In genomic region chr5:117982691-117983090, GRCh38 we compare ENCODE assay signal across 18 cellular contexts.
"Had no signal": no experiment of that assay in that cellular context is flagged by ENCODE, and none has a peak within 500 bp of the region (broad histone marks: within the 10 kb centered on the region; RNA-seq: fewer than 3 reads in every experiment).

No MANE protein-coding gene starts in this region.

- H3K4me3 ChIP-seq: body of pancreas, ovary, suprapubic skin, upper lobe of left lung had no signal

- H3K4me1 Mint-ChIP-seq: activated T-helper 17 cell treated with anti-CD3 and anti-CD28 coated beads, Interleukin-2, amount 50 U/mL, for 72 hours; central memory CD8-positive, alpha-beta T cell; nephron progenitor cell had no signal

- H3K9me3 Mint-ChIP-seq: activated T-helper 17 cell treated with anti-CD3 and anti-CD28 coated beads, Interleukin-2, amount 50 U/mL, for 72 hours had no signal

- H3K4me1 ChIP-seq: body of pancreas, suprapubic skin, upper lobe of left lung had no signal

- DNase-seq: activated CD4-positive, alpha-beta T cell treated with anti-CD3 and anti-CD28 coated beads for 4 hours; activated CD8-positive, alpha-beta memory T cell treated with anti-CD3 and anti-CD28 coated beads for 24 hours; activated naive CD4-positive, alpha-beta T cell treated with anti-CD3 and anti-CD28 coated beads for 36 hours; activated T-cell treated with anti-CD3 and anti-CD28 coated beads for 4 hours; body of pancreas; dermis blood vessel endothelial cell; erythroblast; hypothalamus; left colon; nephron progenitor cell; ovary; stimulated activated CD4-positive, alpha-beta T cell treated with anti-CD3 and anti-CD28 coated beads, Interleukin-2, amount 100 ng/mL, for 48 hours; stimulated activated naive CD8-positive, alpha-beta T cell treated with anti-CD3 and anti-CD28 coated beads, Interleukin-15, Interleukin-2, amounts not matched to agents 100 U/mL and 50 U/mL, for 24 hours; T-helper 9 cell; upper lobe of left lung had no signal

- H3K9me3 ChIP-seq: body of pancreas, ovary, suprapubic skin, upper lobe of left lung had no signal

- H3K36me3 ChIP-seq: ovary, suprapubic skin, upper lobe of left lung had no signal

- H3K27ac Mint-ChIP-seq: activated naive CD4-positive, alpha-beta T cell treated with anti-CD3 and anti-CD28 coated beads for 36 hours; activated T-helper 17 cell treated with anti-CD3 and anti-CD28 coated beads, Interleukin-2, amount 50 U/mL, for 72 hours; nephron progenitor cell had no signal

- H3K27me3 ChIP-seq: body of pancreas, ovary, suprapubic skin, upper lobe of left lung had no signal

- H3K4me3 Mint-ChIP-seq: activated naive CD4-positive, alpha-beta T cell treated with anti-CD3 and anti-CD28 coated beads for 36 hours; activated T-helper 17 cell treated with anti-CD3 and anti-CD28 coated beads, Interleukin-2, amount 50 U/mL, for 72 hours; central memory CD8-positive, alpha-beta T cell; nephron progenitor cell had no signal

- ATAC-seq: activated T-helper 17 cell treated with anti-CD3 and anti-CD28 coated beads, Interleukin-2, amount 50 U/mL, for 72 hours; body of pancreas; left colon; stimulated activated naive CD8-positive, alpha-beta T cell treated with anti-CD3 and anti-CD28 coated beads, Interleukin-15, Interleukin-2, amounts not matched to agents 100 U/mL and 50 U/mL, for 24 hours had no signal

- H3K27ac ChIP-seq: body of pancreas, ovary, suprapubic skin, upper lobe of left lung had no signal

- H3K27me3 Mint-ChIP-seq: activated T-helper 17 cell treated with anti-CD3 and anti-CD28 coated beads, Interleukin-2, amount 50 U/mL, for 72 hours; central memory CD8-positive, alpha-beta T cell had no signal
